ENCODE assay signal across 29 cellular contexts in the genomic region with DNA sequence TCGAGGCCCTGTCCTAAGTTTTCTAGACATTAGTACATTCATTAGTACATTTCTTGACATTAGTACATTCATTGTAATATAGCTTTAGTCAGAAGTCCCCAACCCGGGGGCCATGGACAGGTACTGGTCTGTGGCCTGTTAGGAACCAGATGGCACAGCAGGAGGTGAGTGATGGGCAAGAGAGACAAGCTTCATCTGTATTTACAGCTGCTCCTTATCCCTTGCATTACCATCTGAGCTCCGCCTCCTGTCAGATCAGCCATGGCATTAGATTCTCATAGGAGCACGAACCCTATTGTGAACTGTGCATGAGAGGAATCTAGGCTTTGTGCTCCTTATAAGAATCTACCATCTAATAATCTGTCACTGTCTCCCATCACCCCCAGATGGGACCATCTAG.
"Had no signal": no experiment of that assay in that cellular context is flagged by ENCODE, and none has a peak within 500 bp of the region (broad histone marks: within the 10 kb centered on the region; RNA-seq: fewer than 3 reads in every experiment).

No MANE protein-coding gene starts in this region.

- H3K9me3 ChIP-seq: ovary, psoas muscle, right lobe of liver, sigmoid colon, stomach, thoracic aorta, thyroid gland, transverse colon, upper lobe of right lung, uterus had no signal

- H3K4me3 ChIP-seq: ovary, psoas muscle, right lobe of liver, sigmoid colon, stomach, thoracic aorta, thyroid gland, transverse colon, upper lobe of right lung, uterus had no signal

- H3K4me3 Mint-ChIP-seq: naive thymus-derived CD8-positive, alpha-beta T cell; natural killer cell treated with Interleukin-12 subunit alpha and Interleukin-12 subunit beta and Interleukin-15 and Interleukin-18, amount 100 ng/mL, for 72 hours; nephron progenitor cell; neural crest cell; stimulated activated effector memory CD8-positive, alpha-beta T cell treated with anti-CD3 and anti-CD28 coated beads, Interleukin-12 subunit alpha, Interleukin-12 subunit beta, amount 100 ng/mL, for 72 hours; stimulated activated naive B cell treated with anti-CD40 and anti-IgM and Interleukin-4, amounts not matched to agents 10 μg/mL and 1 μg/mL and 100 μg/mL, for 72 hours; stimulated activated naive CD8-positive, alpha-beta T cell treated with anti-CD3 and anti-CD28 coated beads, Interleukin-15, Interleukin-2, amounts not matched to agents 100 ng/mL and 50 ng/mL, for 24 hours; type B pancreatic cell had no signal

- H3K27ac Mint-ChIP-seq: naive thymus-derived CD8-positive, alpha-beta T cell; natural killer cell treated with Interleukin-12 subunit alpha and Interleukin-12 subunit beta and Interleukin-15 and Interleukin-18, amount 100 ng/mL, for 72 hours; nephron progenitor cell; progenitor cell of endocrine pancreas; stimulated activated effector memory CD8-positive, alpha-beta T cell treated with anti-CD3 and anti-CD28 coated beads, Interleukin-12 subunit alpha, Interleukin-12 subunit beta, amount 100 ng/mL, for 72 hours; stimulated activated naive B cell treated with anti-CD40 and anti-IgM and Interleukin-4, amounts not matched to agents 10 μg/mL and 1 μg/mL and 100 μg/mL, for 72 hours; stimulated activated naive CD8-positive, alpha-beta T cell treated with anti-CD3 and anti-CD28 coated beads, Interleukin-15, Interleukin-2, amounts not matched to agents 100 ng/mL and 50 ng/mL, for 24 hours; type B pancreatic cell had no signal

- DNase-seq: naive thymus-derived CD8-positive, alpha-beta T cell; nephron progenitor cell; occipital lobe; ovary; posterior cingulate gyrus; psoas muscle; right cardiac atrium; right lobe of liver; sigmoid colon; small intestine; stimulated activated CD4-positive, alpha-beta T cell treated with anti-CD3 and anti-CD28 coated beads, Interleukin-15, amount 100 ng/mL, for 24 hours; stimulated activated CD4-positive, alpha-beta T cell treated with anti-CD3 and anti-CD28 coated beads, Interleukin-2, amount 100 ng/mL, for 24 hours; stimulated activated CD4-positive, alpha-beta T cell treated with anti-CD3 and anti-CD28 coated beads, Interleukin-2, amount 100 ng/mL, for 48 hours; stimulated activated CD4-positive, alpha-beta T cell treated with anti-CD3 and anti-CD28 coated beads, Interleukin-4, amount 100 ng/mL, for 24 hours; stimulated activated naive B cell treated with anti-CD40 and anti-IgM and Interleukin-4, amounts not matched to agents 10 μg/mL and 1 μg/mL and 100 μg/mL, for 72 hours; stimulated activated naive CD4-positive, alpha-beta T cell treated with Interleukin-2 at 50 U/mL for 16 hours; stomach; thyroid gland; transverse colon; upper lobe of right lung; uterus had no signal

- H3K36me3 Mint-ChIP-seq: natural killer cell treated with Interleukin-12 subunit alpha and Interleukin-12 subunit beta and Interleukin-15 and Interleukin-18, amount 100 ng/mL, for 72 hours; stimulated activated effector memory CD8-positive, alpha-beta T cell treated with anti-CD3 and anti-CD28 coated beads, Interleukin-12 subunit alpha, Interleukin-12 subunit beta, amount 100 ng/mL, for 72 hours had no signal

- H3K36me3 ChIP-seq: ovary, thoracic aorta, thyroid gland, transverse colon, upper lobe of right lung, uterus had no signal

- ATAC-seq: naive thymus-derived CD8-positive, alpha-beta T cell; natural killer cell treated with Interleukin-12 subunit alpha and Interleukin-12 subunit beta and Interleukin-15 and Interleukin-18, amount 100 ng/mL, for 72 hours; psoas muscle; right cardiac atrium; right lobe of liver; stimulated activated effector memory CD8-positive, alpha-beta T cell treated with anti-CD3 and anti-CD28 coated beads, Interleukin-12 subunit alpha, Interleukin-12 subunit beta, amount 100 ng/mL, for 72 hours; stimulated activated naive B cell treated with anti-CD40 and anti-IgM and Interleukin-4, amounts not matched to agents 10 μg/mL and 1 μg/mL and 100 μg/mL, for 72 hours; upper lobe of right lung had no signal

- H3K27me3 Mint-ChIP-seq: naive thymus-derived CD8-positive, alpha-beta T cell; natural killer cell treated with Interleukin-12 subunit alpha and Interleukin-12 subunit beta and Interleukin-15 and Interleukin-18, amount 100 ng/mL, for 72 hours; progenitor cell of endocrine pancreas; stimulated activated naive B cell treated with anti-CD40 and anti-IgM and Interleukin-4, amounts not matched to agents 10 μg/mL and 1 μg/mL and 100 μg/mL, for 72 hours; stimulated activated naive CD8-positive, alpha-beta T cell treated with anti-CD3 and anti-CD28 coated beads, Interleukin-15, Interleukin-2, amounts not matched to agents 100 ng/mL and 50 ng/mL, for 24 hours; type B pancreatic cell had no signal

- H3K4me1 Mint-ChIP-seq: stimulated activated effector memory CD8-positive, alpha-beta T cell treated with anti-CD3 and anti-CD28 coated beads, Interleukin-12 subunit alpha, Interleukin-12 subunit beta, amount 100 ng/mL, for 72 hours; stimulated activated naive B cell treated with anti-CD40 and anti-IgM and Interleukin-4, amounts not matched to agents 10 μg/mL and 1 μg/mL and 100 μg/mL, for 72 hours had no signal

- FAIRE-seq: small intestine had no signal

- H3K27ac ChIP-seq: ovary, parathyroid adenoma, psoas muscle, right lobe of liver, sigmoid colon, stomach, thoracic aorta, thyroid gland, transverse colon, upper lobe of right lung, uterus had no signal

- H3K27me3 ChIP-seq: ovary, right lobe of liver, sigmoid colon, stomach, thyroid gland, transverse colon, upper lobe of right lung, uterus had no signal

- H3K9me3 Mint-ChIP-seq: naive thymus-derived CD8-positive, alpha-beta T cell; natural killer cell treated with Interleukin-12 subunit alpha and Interleukin-12 subunit beta and Interleukin-15 and Interleukin-18, amount 100 ng/mL, for 72 hours; nephron progenitor cell; neural crest cell; stimulated activated effector memory CD8-positive, alpha-beta T cell treated with anti-CD3 and anti-CD28 coated beads, Interleukin-12 subunit alpha, Interleukin-12 subunit beta, amount 100 ng/mL, for 72 hours; stimulated activated naive B cell treated with anti-CD40 and anti-IgM and Interleukin-4, amounts not matched to agents 10 μg/mL and 1 μg/mL and 100 μg/mL, for 72 hours; stimulated activated naive CD8-positive, alpha-beta T cell treated with anti-CD3 and anti-CD28 coated beads, Interleukin-15, Interleukin-2, amounts not matched to agents 100 ng/mL and 50 ng/mL, for 24 hours; type B pancreatic cell had no signal
